18 cellular contexts compared by ENCODE assay signal in genomic region chr20:32478576-32478975, GRCh38.
A peak's percentile ranks its signal among the peaks of the same experiment; 100 is the strongest.
DNase-seq lines count a peak whose midpoint lies in the region; ATAC-seq and TF ChIP-seq lines count a peak whose summit lies in the region.
"Had no signal": no experiment of that assay in that cellular context is flagged by ENCODE, and none has a peak within 500 bp of the region (broad histone marks: within the 10 kb centered on the region; RNA-seq: fewer than 3 reads in every experiment).

No MANE protein-coding gene starts in this region.

- peaks cover 9% of the 10 kb centered on the region for H3K36me3 ChIP-seq in CD4-positive, alpha-beta memory T cell (ENCODE audit: insufficient read depth, low read length)
- H3K36me3 ChIP-seq in Peyer's patch, result no peaks in the 10 kb centered on the region
- H3K36me3 ChIP-seq in hepatocyte (replicated peaks; ENCODE audit: insufficient read depth, low read depth), result no peaks in the 10 kb centered on the region
- H3K36me3 ChIP-seq in sigmoid colon, result no peaks in the 10 kb centered on the region
- H3K36me3 ChIP-seq: right lobe of liver had no signal

- peaks cover 0 to 2% of the 10 kb centered on the region in 2 donors for H3K36me3 Mint-ChIP-seq in CD4-positive, alpha-beta memory T cell

- POLR2A ChIA-PET in CD4-positive, alpha-beta memory T cell (lab: Charles Lee; ENCODE audit: partially characterized antibody), result interaction anchor here (0.9 kb wide), 1 partner anchor 17 kb away, joined by 3 read pairs; no protein-coding TSS in a partner anchor

- H3K4me3 Mint-ChIP-seq in CD4-positive, alpha-beta memory T cell, result peak overlapping the region in 1 of 8 donors; percentile 45
- H3K4me3 Mint-ChIP-seq: stimulated activated naive CD8-positive, alpha-beta T cell treated with anti-CD3 and anti-CD28 coated beads, Interleukin-15, Interleukin-2, amounts not matched to agents 100 ng/mL and 50 ng/mL, for 24 hours had no signal

- no peaks in the 10 kb centered on the region for H3K27me3 Mint-ChIP-seq in CD4-positive, alpha-beta memory T cell
- H3K27me3 Mint-ChIP-seq: stimulated activated naive CD8-positive, alpha-beta T cell treated with anti-CD3 and anti-CD28 coated beads, Interleukin-15, Interleukin-2, amounts not matched to agents 100 ng/mL and 50 ng/mL, for 24 hours had no signal

- H3K27me3 ChIP-seq in CD4-positive, alpha-beta memory T cell (ENCODE audit: insufficient read depth, low read length), result no peaks in the 10 kb centered on the region
- H3K27me3 ChIP-seq in Peyer's patch (no peaks in the 10 kb centered on the region), hepatocyte (no peaks in the 10 kb centered on the region), sigmoid colon (no peaks in the 10 kb centered on the region)
- H3K27me3 ChIP-seq: right lobe of liver had no signal

- peaks cover 87% of the 10 kb centered on the region for H3K79me2 ChIP-seq in hepatocyte

- H3K9me2 ChIP-seq in hepatocyte (replicated peaks; ENCODE audit: insufficient read depth), result no peaks in the 10 kb centered on the region

- 90% methylated on average over 7 of the region's 7 CpGs for WGBS in hepatocyte (ENCODE audit: low lambda C conversion rate, missing lambda C conversion rate)
- 48 to 85% methylated on average over 7 of the region's 7 CpGs for WGBS in sigmoid colon, 2 donors

- H2AFZ ChIP-seq in hepatocyte, result no peak overlapping the region

- peak overlapping the region in 6 of 7 donors; percentile 9 to 84 (median 44) for H3K27ac Mint-ChIP-seq in CD4-positive, alpha-beta memory T cell

- no peaks in the 10 kb centered on the region for H3K9me3 ChIP-seq in CD4-positive, alpha-beta memory T cell (ENCODE audit: control insufficient read depth in 1 of 2, low read length in 2 of 2)
- H3K9me3 ChIP-seq in Peyer's patch (no peaks in the 10 kb centered on the region), hepatocyte (ENCODE audit: low read depth) (no peaks in the 10 kb centered on the region), sigmoid colon (no peaks in the 10 kb centered on the region)
- H3K9me3 ChIP-seq: right lobe of liver had no signal

- CTCF ChIA-PET in CD4-positive, alpha-beta memory T cell (lab: Charles Lee; ENCODE audit: partially characterized antibody), result interaction anchor here (0.8 kb wide), 1 partner anchor 30 kb away, joined by 3 read pairs; no protein-coding TSS in a partner anchor

- no peak for TF ChIP-seq EP300 in sigmoid colon (IDR thresholded peaks at IDR 0.05)

- peaks cover 64% of the 10 kb centered on the region for H3K4me1 ChIP-seq in CD4-positive, alpha-beta memory T cell (ENCODE audit: insufficient read depth, low read length)
- H3K4me1 ChIP-seq in Peyer's patch (peaks cover 5 to 86% (median 27%) of the 10 kb centered on the region in 4 donors), hepatocyte (ENCODE audit: insufficient read depth) (peaks cover 82% of the 10 kb centered on the region), sigmoid colon (peaks cover 0 to 91% (median 87%) of the 10 kb centered on the region in 4 donors)

- no peak overlapping the region for H3K27ac ChIP-seq in CD4-positive, alpha-beta memory T cell (ENCODE audit: low read depth, low read length)
- H3K27ac ChIP-seq in Peyer's patch (peak overlapping the region in 3 of 4 donors; percentile 71 to 95 (median 93)), hepatocyte (peak overlapping the region; percentile 96), sigmoid colon (peak overlapping the region in 3 of 4 donors; percentile 93 to 97 (median 95))
- H3K27ac ChIP-seq: right lobe of liver had no signal

- no peak for TF ChIP-seq POLR2A in Peyer's patch (IDR thresholded peaks at IDR 0.05)
- TF ChIP-seq POLR2A in sigmoid colon (IDR thresholded peaks at IDR 0.05), result no peak

- no peak for DNase-seq in CD4-positive, alpha-beta memory T cell
- DNase-seq in Peyer's patch (no peak), hepatocyte (ENCODE audit: low spot score) (peak; percentile 6), sigmoid colon (peak; percentile 38), NCI-H1694 (lab: John Stamatoyannopoulos, UW) (no peak)
- DNase-seq: activated CD4-positive, CD25-positive, alpha-beta regulatory T cell; cerebellar nuclear complex; GF-D8; Kasumi-1; kidney glomerular epithelial cell; mesendoderm; NCI-H1105; NCI-H69 had no signal

- H3K4me1 Mint-ChIP-seq in CD4-positive, alpha-beta memory T cell, result peaks cover 23 to 56% (median 45%) of the 10 kb centered on the region in 4 donors

- ATAC-seq in HG02885 (IDR thresholded peaks at IDR 0.05; ENCODE audit: poor library complexity, unreplicated experiment) (no peak), HG03342 (IDR thresholded peaks at IDR 0.05; ENCODE audit: unreplicated experiment) (no peak)
- ATAC-seq: GM12878, right lobe of liver had no signal

- peaks cover 83% of the 10 kb centered on the region for H4K20me1 ChIP-seq in hepatocyte (ENCODE audit: insufficient read depth, poor library complexity, severe bottlenecking)

- H3K4me2 ChIP-seq in hepatocyte, result no peak overlapping the region

- no peak overlapping the region for H3K4me3 ChIP-seq in CD4-positive, alpha-beta memory T cell (ENCODE audit: low read length in 2 of 2)
- H3K4me3 ChIP-seq in Peyer's patch, result no peak overlapping the region
- no peak overlapping the region for H3K4me3 ChIP-seq in hepatocyte
- no peak overlapping the region for H3K4me3 ChIP-seq in sigmoid colon
- H3K4me3 ChIP-seq: GM12878, right lobe of liver had no signal

- H3K9me3 Mint-ChIP-seq in CD4-positive, alpha-beta memory T cell, result no peaks in the 10 kb centered on the region
- H3K9me3 Mint-ChIP-seq: stimulated activated naive CD8-positive, alpha-beta T cell treated with anti-CD3 and anti-CD28 coated beads, Interleukin-15, Interleukin-2, amounts not matched to agents 100 ng/mL and 50 ng/mL, for 24 hours had no signal

- intact Hi-C loops in CD4-positive, alpha-beta memory T cell (cut with micrococcal nuclease), result no loop called here
- intact Hi-C loops in sigmoid colon (cut with DNase I), result no loop called here

- no peak for TF ChIP-seq CTCF in Peyer's patch (IDR thresholded peaks at IDR 0.05)
- TF ChIP-seq CTCF in hepatocyte (IDR thresholded peaks at IDR 0.05; ENCODE audit: poor library complexity), result no peak
- no peak for TF ChIP-seq CTCF in sigmoid colon (IDR thresholded peaks at IDR 0.05)

Comparison
In these comparisons a context has a peak if more than half of its experiments do, and no peak if none do; other contexts are left out.
1. DNase-seq: peak in hepatocyte (single experiment) and sigmoid colon (single experiment); none in CD4-positive, alpha-beta memory T cell (0 of 5), Peyer's patch (0 of 3) and NCI-H1694 (single experiment).